ENCODE assay signal across 1 cellular context in genomic region chr6:125153541-125154183, GRCh38.
TF ChIP-seq lines count a peak whose summit lies in the region.

A gene with protein sequence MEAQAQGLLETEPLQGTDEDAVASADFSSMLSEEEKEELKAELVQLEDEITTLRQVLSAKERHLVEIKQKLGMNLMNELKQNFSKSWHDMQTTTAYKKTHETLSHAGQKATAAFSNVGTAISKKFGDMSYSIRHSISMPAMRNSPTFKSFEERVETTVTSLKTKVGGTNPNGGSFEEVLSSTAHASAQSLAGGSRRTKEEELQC (plus strand): TSS chr6:125153773. CDS start chr6:125153952, 179 bp downstream.

TF ChIP-seq in K562, 482 proteins besides CTCF, POLR2A, EP300 and RAD21 (continued from another document and continues in another):
- TF ChIP-seq, protein P1, sequence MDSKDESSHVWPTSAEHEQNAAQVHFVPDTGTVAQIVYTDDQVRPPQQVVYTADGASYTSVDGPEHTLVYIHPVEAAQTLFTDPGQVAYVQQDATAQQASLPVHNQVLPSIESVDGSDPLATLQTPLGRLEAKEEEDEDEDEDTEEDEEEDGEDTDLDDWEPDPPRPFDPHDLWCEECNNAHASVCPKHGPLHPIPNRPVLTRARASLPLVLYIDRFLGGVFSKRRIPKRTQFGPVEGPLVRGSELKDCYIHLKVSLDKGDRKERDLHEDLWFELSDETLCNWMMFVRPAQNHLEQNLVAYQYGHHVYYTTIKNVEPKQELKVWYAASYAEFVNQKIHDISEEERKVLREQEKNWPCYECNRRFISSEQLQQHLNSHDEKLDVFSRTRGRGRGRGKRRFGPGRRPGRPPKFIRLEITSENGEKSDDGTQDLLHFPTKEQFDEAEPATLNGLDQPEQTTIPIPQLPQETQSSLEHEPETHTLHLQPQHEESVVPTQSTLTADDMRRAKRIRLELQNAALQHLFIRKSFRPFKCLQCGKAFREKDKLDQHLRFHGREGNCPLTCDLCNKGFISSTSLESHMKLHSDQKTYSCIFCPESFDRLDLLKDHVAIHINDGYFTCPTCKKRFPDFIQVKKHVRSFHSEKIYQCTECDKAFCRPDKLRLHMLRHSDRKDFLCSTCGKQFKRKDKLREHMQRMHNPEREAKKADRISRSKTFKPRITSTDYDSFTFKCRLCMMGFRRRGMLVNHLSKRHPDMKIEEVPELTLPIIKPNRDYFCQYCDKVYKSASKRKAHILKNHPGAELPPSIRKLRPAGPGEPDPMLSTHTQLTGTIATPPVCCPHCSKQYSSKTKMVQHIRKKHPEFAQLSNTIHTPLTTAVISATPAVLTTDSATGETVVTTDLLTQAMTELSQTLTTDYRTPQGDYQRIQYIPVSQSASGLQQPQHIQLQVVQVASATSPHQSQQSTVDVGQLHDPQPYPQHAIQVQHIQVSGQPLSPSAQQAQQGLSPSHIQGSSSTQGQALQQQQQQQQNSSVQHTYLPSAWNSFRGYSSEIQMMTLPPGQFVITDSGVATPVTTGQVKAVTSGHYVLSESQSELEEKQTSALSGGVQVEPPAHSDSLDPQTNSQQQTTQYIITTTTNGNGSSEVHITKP (IDR thresholded peaks at IDR 0.05; ENCODE audit: partially characterized antibody), result peak; percentile 67
- no peak for TF ChIP-seq PATZ1 (CRISPR knock-in tag; IDR thresholded peaks at IDR 0.05; ENCODE audit: borderline replicate concordance)
- no peak for TF ChIP-seq PREB (CRISPR knock-in tag; IDR thresholded peaks at IDR 0.05)
- no peak for TF ChIP-seq ZNF436 (CRISPR knock-in tag; IDR thresholded peaks at IDR 0.05)
- TF ChIP-seq BCL6 (CRISPR knock-in tag; IDR thresholded peaks at IDR 0.05), result no peak
- no peak for TF ChIP-seq STAT6 (CRISPR knock-in tag; IDR thresholded peaks at IDR 0.05)
- peak; percentile 68; the same call in 1 of the 2 replicates for TF ChIP-seq ETS1 (conservative IDR thresholded peaks at IDR 0.05; ENCODE audit: control insufficient read depth, low read depth, low read length)
- TF ChIP-seq ZNF583 (CRISPR knock-in tag; IDR thresholded peaks at IDR 0.05), result peak; percentile 47; the same call in 1 of the 2 replicates
- TF ChIP-seq ATF6 (CRISPR knock-in tag; IDR thresholded peaks at IDR 0.05), result peak; percentile 58; the same call in 1 of the 2 replicates
- no peak for TF ChIP-seq ZNF280A (IDR thresholded peaks at IDR 0.05; ENCODE audit: low read depth, partially characterized antibody)
- TF ChIP-seq TCF7 (IDR thresholded peaks at IDR 0.05; ENCODE audit: borderline replicate concordance), result no peak
- TF ChIP-seq, protein P2, sequence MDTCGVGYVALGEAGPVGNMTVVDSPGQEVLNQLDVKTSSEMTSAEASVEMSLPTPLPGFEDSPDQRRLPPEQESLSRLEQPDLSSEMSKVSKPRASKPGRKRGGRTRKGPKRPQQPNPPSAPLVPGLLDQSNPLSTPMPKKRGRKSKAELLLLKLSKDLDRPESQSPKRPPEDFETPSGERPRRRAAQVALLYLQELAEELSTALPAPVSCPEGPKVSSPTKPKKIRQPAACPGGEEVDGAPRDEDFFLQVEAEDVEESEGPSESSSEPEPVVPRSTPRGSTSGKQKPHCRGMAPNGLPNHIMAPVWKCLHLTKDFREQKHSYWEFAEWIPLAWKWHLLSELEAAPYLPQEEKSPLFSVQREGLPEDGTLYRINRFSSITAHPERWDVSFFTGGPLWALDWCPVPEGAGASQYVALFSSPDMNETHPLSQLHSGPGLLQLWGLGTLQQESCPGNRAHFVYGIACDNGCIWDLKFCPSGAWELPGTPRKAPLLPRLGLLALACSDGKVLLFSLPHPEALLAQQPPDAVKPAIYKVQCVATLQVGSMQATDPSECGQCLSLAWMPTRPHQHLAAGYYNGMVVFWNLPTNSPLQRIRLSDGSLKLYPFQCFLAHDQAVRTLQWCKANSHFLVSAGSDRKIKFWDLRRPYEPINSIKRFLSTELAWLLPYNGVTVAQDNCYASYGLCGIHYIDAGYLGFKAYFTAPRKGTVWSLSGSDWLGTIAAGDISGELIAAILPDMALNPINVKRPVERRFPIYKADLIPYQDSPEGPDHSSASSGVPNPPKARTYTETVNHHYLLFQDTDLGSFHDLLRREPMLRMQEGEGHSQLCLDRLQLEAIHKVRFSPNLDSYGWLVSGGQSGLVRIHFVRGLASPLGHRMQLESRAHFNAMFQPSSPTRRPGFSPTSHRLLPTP (IDR thresholded peaks at IDR 0.05; ENCODE audit: borderline replicate concordance, extremely low read depth, insufficient read length), result no peak
- TF ChIP-seq, protein P3, sequence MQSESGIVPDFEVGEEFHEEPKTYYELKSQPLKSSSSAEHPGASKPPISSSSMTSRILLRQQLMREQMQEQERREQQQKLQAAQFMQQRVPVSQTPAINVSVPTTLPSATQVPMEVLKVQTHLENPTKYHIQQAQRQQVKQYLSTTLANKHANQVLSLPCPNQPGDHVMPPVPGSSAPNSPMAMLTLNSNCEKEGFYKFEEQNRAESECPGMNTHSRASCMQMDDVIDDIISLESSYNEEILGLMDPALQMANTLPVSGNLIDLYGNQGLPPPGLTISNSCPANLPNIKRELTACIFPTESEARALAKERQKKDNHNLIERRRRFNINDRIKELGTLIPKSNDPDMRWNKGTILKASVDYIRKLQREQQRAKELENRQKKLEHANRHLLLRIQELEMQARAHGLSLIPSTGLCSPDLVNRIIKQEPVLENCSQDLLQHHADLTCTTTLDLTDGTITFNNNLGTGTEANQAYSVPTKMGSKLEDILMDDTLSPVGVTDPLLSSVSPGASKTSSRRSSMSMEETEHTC (IDR thresholded peaks at IDR 0.05), result no peak
- TF ChIP-seq FOSL1 (tag; conservative IDR thresholded peaks at IDR 0.05), result no peak
- TF ChIP-seq, protein P4, sequence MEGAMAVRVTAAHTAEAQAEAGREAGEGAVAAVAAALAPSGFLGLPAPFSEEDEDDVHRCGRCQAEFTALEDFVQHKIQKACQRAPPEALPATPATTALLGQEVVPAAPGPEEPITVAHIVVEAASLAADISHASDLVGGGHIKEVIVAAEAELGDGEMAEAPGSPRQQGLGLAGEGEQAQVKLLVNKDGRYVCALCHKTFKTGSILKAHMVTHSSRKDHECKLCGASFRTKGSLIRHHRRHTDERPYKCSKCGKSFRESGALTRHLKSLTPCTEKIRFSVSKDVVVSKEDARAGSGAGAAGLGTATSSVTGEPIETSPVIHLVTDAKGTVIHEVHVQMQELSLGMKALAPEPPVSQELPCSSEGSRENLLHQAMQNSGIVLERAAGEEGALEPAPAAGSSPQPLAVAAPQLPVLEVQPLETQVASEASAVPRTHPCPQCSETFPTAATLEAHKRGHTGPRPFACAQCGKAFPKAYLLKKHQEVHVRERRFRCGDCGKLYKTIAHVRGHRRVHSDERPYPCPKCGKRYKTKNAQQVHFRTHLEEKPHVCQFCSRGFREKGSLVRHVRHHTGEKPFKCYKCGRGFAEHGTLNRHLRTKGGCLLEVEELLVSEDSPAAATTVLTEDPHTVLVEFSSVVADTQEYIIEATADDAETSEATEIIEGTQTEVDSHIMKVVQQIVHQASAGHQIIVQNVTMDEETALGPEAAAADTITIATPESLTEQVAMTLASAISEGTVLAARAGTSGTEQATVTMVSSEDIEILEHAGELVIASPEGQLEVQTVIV (CRISPR knock-in tag; IDR thresholded peaks at IDR 0.05; ENCODE audit: borderline replicate concordance), result no peak
- TF ChIP-seq EZH2 (IDR thresholded peaks at IDR 0.05; ENCODE audit: borderline replicate concordance, low read depth, low read length), result no peak
- TF ChIP-seq RBM39 (optimal IDR thresholded peaks at IDR 0.05; ENCODE audit: low read depth, low read length), result no peak
- no peak for TF ChIP-seq MXI1 (IDR thresholded peaks at IDR 0.05; ENCODE audit: low read depth, low read length)
- no peak for TF ChIP-seq ZNF398 (CRISPR knock-in tag; IDR thresholded peaks at IDR 0.05)
- TF ChIP-seq TEAD2 (tag; IDR thresholded peaks at IDR 0.05), result no peak
- TF ChIP-seq DACH1 (IDR thresholded peaks at IDR 0.05; ENCODE audit: partially characterized antibody), result peak; percentile 21
- peak; percentile 72; the same call in 1 of the 2 replicates for TF ChIP-seq PHF8 (IDR thresholded peaks at IDR 0.05; ENCODE audit: borderline replicate concordance, low read length)
- peak in 1 of 2 experiments; percentile 76; a peak in 1 of 3 replicates for TF ChIP-seq CBX3 (IDR thresholded peaks at IDR 0.05; ENCODE audit: borderline replicate concordance in 1 of 2, low read length in 2 of 2)
- no peak for TF ChIP-seq SETDB1 (IDR thresholded peaks at IDR 0.05; ENCODE audit: low read length)
- no peak for TF ChIP-seq BRF1 (IDR thresholded peaks at IDR 0.05; ENCODE audit: borderline replicate concordance, extremely low read depth, insufficient read length)
- TF ChIP-seq WHSC1 (IDR thresholded peaks at IDR 0.05; ENCODE audit: low read length), result no peak
